ENCODE assay signal across 22 cellular contexts in genomic region chr7:126286317-126286716, GRCh38.
"Had no signal": no experiment of that assay in that cellular context is flagged by ENCODE, and none has a peak within 500 bp of the region (broad histone marks: within the 10 kb centered on the region; RNA-seq: fewer than 3 reads in every experiment).

No MANE protein-coding gene starts in this region.

- DNase-seq: esophagus squamous epithelium; foreskin fibroblast; glutamatergic neuron; islet precursor cell; left ventricle myocardium inferior; lower lobe of right lung; natural killer cell; nucleus accumbens; ovary; sigmoid colon; stimulated activated CD4-positive, alpha-beta T cell treated with anti-CD3 and anti-CD28 coated beads, Interleukin-2, amount 100 ng/mL, for 24 hours; stimulated activated CD4-positive, alpha-beta T cell treated with anti-CD3 and anti-CD28 coated beads, Interleukin-4, amount 100 ng/mL, for 4 hours; stimulated activated naive B cell treated with anti-CD40 and anti-IgM and Interleukin-4, amounts not matched to agents 10 μg/mL and 1 μg/mL and 100 μg/mL, for 72 hours; stimulated activated naive CD8-positive, alpha-beta T cell treated with anti-CD3 and anti-CD28 coated beads, Interleukin-15, amount 100 ng/mL, for 72 hours; testis; upper lobe of right lung had no signal

- H3K27ac ChIP-seq: esophagus squamous epithelium, gastroesophageal sphincter, left ventricle myocardium inferior, lower lobe of right lung, neural progenitor cell, ovary, right atrium auricular region, sigmoid colon, skin epidermis, testis, tibial nerve, upper lobe of right lung, vagina had no signal

- ATAC-seq: gastroesophageal sphincter; lower lobe of right lung; natural killer cell; stimulated activated naive B cell treated with anti-CD40 and anti-IgM and Interleukin-4, amounts not matched to agents 10 μg/mL and 1 μg/mL and 100 μg/mL, for 72 hours; stimulated activated naive CD8-positive, alpha-beta T cell treated with anti-CD3 and anti-CD28 coated beads, Interleukin-15, amount 100 ng/mL, for 72 hours; upper lobe of right lung had no signal

- H3K4me3 ChIP-seq: esophagus squamous epithelium, gastroesophageal sphincter, left ventricle myocardium inferior, lower lobe of right lung, neural progenitor cell, ovary, right atrium auricular region, sigmoid colon, skin epidermis, testis, tibial nerve, upper lobe of right lung, vagina had no signal
